Comparison of ENCODE assay signal across 29 cellular contexts in the genomic region with DNA sequence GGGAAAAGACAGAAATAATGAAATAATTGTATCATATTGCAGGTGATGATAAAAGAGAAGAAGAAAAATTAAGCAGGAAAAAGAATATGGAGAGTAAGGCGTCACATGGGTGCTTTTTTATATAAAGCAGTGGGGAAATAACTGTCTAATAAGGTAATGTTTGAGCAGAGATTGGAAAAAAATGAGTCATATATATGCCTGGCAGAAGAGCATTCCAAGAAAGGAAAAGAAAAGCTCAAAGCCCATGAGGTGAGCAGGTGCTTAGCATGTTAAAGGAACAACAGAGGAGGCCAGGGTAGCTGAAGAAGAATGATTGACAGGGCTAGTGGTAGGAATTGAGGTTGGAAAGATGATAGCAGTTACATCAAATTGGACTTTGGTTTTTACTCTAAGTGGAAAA.
A peak's percentile ranks its signal among the peaks of the same experiment; 100 is the strongest.
DNase-seq lines count a peak whose midpoint lies in the region; ATAC-seq and TF ChIP-seq lines count a peak whose summit lies in the region.
"Had no signal": no experiment of that assay in that cellular context is flagged by ENCODE, and none has a peak within 500 bp of the region (broad histone marks: within the 10 kb centered on the region; RNA-seq: fewer than 3 reads in every experiment).

No MANE protein-coding gene starts in this region.

- H2AFZ ChIP-seq in IMR-90 (replicated peaks; ENCODE audit: low read length, poor library complexity): no peak overlapping the region

- H4K5ac ChIP-seq in IMR-90 (ENCODE audit: low read depth, low read length): peak overlapping the region; percentile 56; the same call in 1 of the 2 replicates

- ATAC-seq in IMR-90 (ENCODE audit: low read depth): no peak
- no peak for ATAC-seq in GM19467 (IDR thresholded peaks at IDR 0.05; ENCODE audit: unreplicated experiment)
- ATAC-seq: lower lobe of right lung; mucosa of descending colon; natural killer cell treated with Interleukin-12 subunit alpha and Interleukin-12 subunit beta and Interleukin-15 and Interleukin-18, amount 100 ng/mL, for 72 hours; WTC11 had no signal

- H3K4me1 ChIP-seq in IMR-90 (ENCODE audit: control insufficient read depth, insufficient read depth, low read length): no peaks in the 10 kb centered on the region
- H3K4me1 ChIP-seq: BLaER1 treated with 17β-estradiol and CSF1 and Interleukin-3, amounts not matched to agents 10 nM and 100 nM; esophagus squamous epithelium; lower lobe of right lung; SJSA1; tibial artery had no signal

- peak overlapping the region; percentile 41 for H2BK5ac ChIP-seq in IMR-90 (ENCODE audit: low read depth, low read length, poor library complexity, severe bottlenecking)

- H3K27ac ChIP-seq in IMR-90 (ENCODE audit: insufficient read depth, low read length): no peak overlapping the region
- H3K27ac ChIP-seq: BLaER1 treated with 17β-estradiol and CSF1 and Interleukin-3, amounts not matched to agents 10 nM and 100 nM; cardiac muscle cell; coronary artery; esophagus squamous epithelium; lower lobe of right lung; SJSA1; tibial artery had no signal

- no peak overlapping the region for H2AK9ac ChIP-seq in IMR-90 (replicated peaks; ENCODE audit: low read depth, low read length, poor library complexity)

- H3K4me3 ChIP-seq in IMR-90 (ENCODE audit: insufficient read depth, low read depth, low read length): no peak overlapping the region
- H3K4me3 ChIP-seq in cardiac fibroblast (replicated peaks in 1 of 2; ENCODE audit: low read depth in 2 of 2, low read length in 2 of 2): no peak overlapping the region
- H3K4me3 ChIP-seq: BLaER1 treated with 17β-estradiol and CSF1 and Interleukin-3, amounts not matched to agents 10 nM and 100 nM; cardiac muscle cell; coronary artery; esophagus squamous epithelium; lower lobe of right lung; mucosa of descending colon; SJSA1; tibial artery had no signal

- 29% methylated on average over 1 of the region's 1 CpG; no CpG with 5 or more reads in 1 of the 2 experiments for WGBS in IMR-90 (ENCODE audit: extremely low coverage in 2 of 2, insufficient read length in 1 of 2), 2 experiments

- BruUV-seq in IMR-90 (replicated peaks; lab: Mats Ljungman, UMichigan): no TSS peak

- peak overlapping the region; percentile 52; the same call in 1 of the 2 replicates for H3K18ac ChIP-seq in IMR-90 (ENCODE audit: low read depth, low read length)

- no peaks in the 10 kb centered on the region for H3K9me3 ChIP-seq in IMR-90 (ENCODE audit: control insufficient read depth, insufficient read depth, low read length)
- H3K9me3 ChIP-seq: BLaER1 treated with 17β-estradiol and CSF1 and Interleukin-3, amounts not matched to agents 10 nM and 100 nM; esophagus squamous epithelium; lower lobe of right lung; mucosa of descending colon; SJSA1; tibial artery had no signal

- no peak overlapping the region for H3K4me2 ChIP-seq in IMR-90 (ENCODE audit: low read depth, low read length)
- H3K4me2 ChIP-seq: BLaER1 treated with 17β-estradiol and CSF1 and Interleukin-3, amounts not matched to agents 10 nM and 100 nM had no signal

- no peak overlapping the region for H3K9ac ChIP-seq in IMR-90 (ENCODE audit: low read depth, low read length)
- H3K9ac ChIP-seq: BLaER1 treated with 17β-estradiol and CSF1 and Interleukin-3, amounts not matched to agents 10 nM and 100 nM had no signal

- H3K9me1 ChIP-seq in IMR-90 (ENCODE audit: insufficient read depth, low read length): no peaks in the 10 kb centered on the region

- H3K4ac ChIP-seq in IMR-90 (ENCODE audit: low read depth, low read length): no peak overlapping the region

- no peak overlapping the region for H2AK5ac ChIP-seq in IMR-90 (ENCODE audit: low read depth, low read length)

- H3K23ac ChIP-seq in IMR-90 (ENCODE audit: low read depth, low read length): no peak overlapping the region

- in situ Hi-C loops in IMR-90 (cut with MboI; ENCODE audit: low sequenced_read_pairs): loop anchor here (10.0 kb wide), 1 partner anchor 150 kb away; no protein-coding TSS in a partner anchor

- peak overlapping the region in 1 of 2 experiments; percentile 42; a peak in 2 of 4 replicates for H4K8ac ChIP-seq in IMR-90 (ENCODE audit: low read depth in 2 of 2, low read length in 2 of 2)

- H3K27me3 ChIP-seq in IMR-90 (ENCODE audit: control insufficient read depth, insufficient read depth, low read length): no peaks in the 10 kb centered on the region
- H3K27me3 ChIP-seq: BLaER1 treated with 17β-estradiol and CSF1 and Interleukin-3, amounts not matched to agents 10 nM and 100 nM; cardiac muscle cell; esophagus squamous epithelium; SJSA1; tibial artery had no signal

- H2BK15ac ChIP-seq in IMR-90 (ENCODE audit: low read depth, low read length): no peak overlapping the region

- peak overlapping the region; percentile 43; the same call in 1 of the 2 replicates for H3K56ac ChIP-seq in IMR-90 (ENCODE audit: extremely low read depth, insufficient read depth, low read length)

- H3K36me3 ChIP-seq in IMR-90 (ENCODE audit: control insufficient read depth, insufficient read depth, low read length): no peaks in the 10 kb centered on the region
- H3K36me3 ChIP-seq: BLaER1 treated with 17β-estradiol and CSF1 and Interleukin-3, amounts not matched to agents 10 nM and 100 nM; cardiac muscle cell; esophagus squamous epithelium; lower lobe of right lung; SJSA1; tibial artery had no signal

- no peak for TF ChIP-seq RAD21 in IMR-90 (IDR thresholded peaks at IDR 0.05; ENCODE audit: low read length)

- no peak for TF ChIP-seq POLR2A in IMR-90 (IDR thresholded peaks at IDR 0.05; ENCODE audit: low read depth, low read length)

- CTCF ChIA-PET in IMR-90 (lab: Yijun Ruan, JAX): no interaction called here

- intact Hi-C loops in IMR-90 (cut with micrococcal nuclease): no loop called here

- H3K79me1 ChIP-seq in IMR-90 (ENCODE audit: low read depth in 1 of 2, low read length in 2 of 2): no peaks in the 10 kb centered on the region

- dilution Hi-C loops in IMR-90 (cut with HindIII; ENCODE audit: low sequenced_read_pairs, unreplicated experiment): no loop called here

- H4K91ac ChIP-seq in IMR-90 (ENCODE audit: insufficient read depth, low read depth, low read length): no peak overlapping the region

- POLR2A ChIA-PET in IMR-90 (lab: Charles Lee; ENCODE audit: unreplicated experiment): no interaction called here

- DNase-seq in EH (ENCODE audit: low read depth) (peak; percentile 70), IMR-90 (peak; percentile 72), cardiac fibroblast (ENCODE audit: low read depth in 2 of 2) (peak; percentile 11 to 78), iris pigment epithelial cell (ENCODE audit: low read depth) (peak; percentile 75), pons (ENCODE audit: low spot score) (no peak), dedifferentiated amniotic fluid mesenchymal stem cell (ENCODE audit: extremely low spot score) (no peak), epidermal melanocyte (ENCODE audit: insufficient read length, low spot score) (no peak)
- DNase-seq: ACHN; activated CD4-positive, alpha-beta T cell treated with anti-CD3 and anti-CD28 coated beads, Interleukin-2, amount 50 U/mL, for 1 hour; activated naive CD4-positive, alpha-beta T cell treated with Interleukin-2 at 50 U/mL for 16 hours; esophagus squamous epithelium; glutamatergic neuron; kidney; lower lobe of right lung; mucosa of descending colon; NCI-H1105; NCI-H187 treated with DMSO at 0.1 percent for 48 hours; NCI-H2171 treated with DMSO at 0.1 percent for 48 hours; NCI-H69; small intestine; stimulated activated CD4-positive, alpha-beta T cell treated with anti-CD3 and anti-CD28 coated beads, Interleukin-1b, Interleukin-23, amount 100 ng/mL, for 48 hours; tibial artery had no signal

- H2BK120ac ChIP-seq in IMR-90 (ENCODE audit: low read depth, low read length): peak overlapping the region; percentile 5; the same call in 1 of the 2 replicates

- H4K20me1 ChIP-seq in IMR-90 (ENCODE audit: insufficient read depth, low read length): no peaks in the 10 kb centered on the region
- H4K20me1 ChIP-seq: BLaER1 treated with 17β-estradiol and CSF1 and Interleukin-3, amounts not matched to agents 10 nM and 100 nM had no signal

- TF ChIP-seq CTCF in IMR-90 (conservative IDR thresholded peaks at IDR 0.05; ENCODE audit: low read depth, low read length) (no peak), cardiac fibroblast (IDR thresholded peaks at IDR 0.05; ENCODE audit: low read depth, low read length) (no peak)

- H3K14ac ChIP-seq in IMR-90 (replicated peaks; ENCODE audit: low read depth, low read length): no peak overlapping the region

- H2BK20ac ChIP-seq in IMR-90 (ENCODE audit: low read depth, low read length): 0 out of 2 replicates have a peak overlapping the region, but pooled peaks have one; percentile 43

TF ChIP-seq in IMR-90, 13 proteins besides CTCF, POLR2A, EP300 and RAD21 (continues in another document):
- TF ChIP-seq, protein P1, sequence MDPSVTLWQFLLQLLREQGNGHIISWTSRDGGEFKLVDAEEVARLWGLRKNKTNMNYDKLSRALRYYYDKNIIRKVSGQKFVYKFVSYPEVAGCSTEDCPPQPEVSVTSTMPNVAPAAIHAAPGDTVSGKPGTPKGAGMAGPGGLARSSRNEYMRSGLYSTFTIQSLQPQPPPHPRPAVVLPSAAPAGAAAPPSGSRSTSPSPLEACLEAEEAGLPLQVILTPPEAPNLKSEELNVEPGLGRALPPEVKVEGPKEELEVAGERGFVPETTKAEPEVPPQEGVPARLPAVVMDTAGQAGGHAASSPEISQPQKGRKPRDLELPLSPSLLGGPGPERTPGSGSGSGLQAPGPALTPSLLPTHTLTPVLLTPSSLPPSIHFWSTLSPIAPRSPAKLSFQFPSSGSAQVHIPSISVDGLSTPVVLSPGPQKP (IDR thresholded peaks at IDR 0.05; ENCODE audit: borderline replicate concordance, low read depth, low read length): no peak
- TF ChIP-seq SMC3 (IDR thresholded peaks at IDR 0.05; ENCODE audit: low read depth, low read length): no peak
- TF ChIP-seq BHLHE40 (IDR thresholded peaks at IDR 0.05; ENCODE audit: low read depth, low read length): no peak
- TF ChIP-seq MAFK (IDR thresholded peaks at IDR 0.05; ENCODE audit: low read depth, low read length): no peak
- no peak for TF ChIP-seq CEBPB (IDR thresholded peaks at IDR 0.05; ENCODE audit: low read depth, low read length)
- no peak for TF ChIP-seq RCOR1 (IDR thresholded peaks at IDR 0.05; ENCODE audit: insufficient replicate concordance, low read length)
- TF ChIP-seq FOS (IDR thresholded peaks at IDR 0.05; ENCODE audit: low read depth, low read length): no peak
- no peak for TF ChIP-seq MXI1 (IDR thresholded peaks at IDR 0.05; ENCODE audit: borderline replicate concordance, low read depth, low read length)
- TF ChIP-seq, protein P2, sequence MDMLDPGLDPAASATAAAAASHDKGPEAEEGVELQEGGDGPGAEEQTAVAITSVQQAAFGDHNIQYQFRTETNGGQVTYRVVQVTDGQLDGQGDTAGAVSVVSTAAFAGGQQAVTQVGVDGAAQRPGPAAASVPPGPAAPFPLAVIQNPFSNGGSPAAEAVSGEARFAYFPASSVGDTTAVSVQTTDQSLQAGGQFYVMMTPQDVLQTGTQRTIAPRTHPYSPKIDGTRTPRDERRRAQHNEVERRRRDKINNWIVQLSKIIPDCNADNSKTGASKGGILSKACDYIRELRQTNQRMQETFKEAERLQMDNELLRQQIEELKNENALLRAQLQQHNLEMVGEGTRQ (IDR thresholded peaks at IDR 0.05; ENCODE audit: low read depth, low read length): no peak
- TF ChIP-seq NFE2L2 (IDR thresholded peaks at IDR 0.05; ENCODE audit: low read depth, low read length): no peak
- TF ChIP-seq CHD1 (IDR thresholded peaks at IDR 0.05; ENCODE audit: low read depth, low read length): no peak

Comparison
In these comparisons a context has a peak if more than half of its experiments do, and no peak if none do; other contexts are left out.
1. DNase-seq: peak in EH (single experiment), IMR-90 (single experiment), cardiac fibroblast (2 of 2) and iris pigment epithelial cell (single experiment); none in pons (single experiment), dedifferentiated amniotic fluid mesenchymal stem cell (single experiment) and epidermal melanocyte (single experiment).